19 cellular contexts compared by ENCODE assay signal in genomic region chr18:55878224-55878623, GRCh38.
DNase-seq lines count a peak whose midpoint lies in the region; ATAC-seq and TF ChIP-seq lines count a peak whose summit lies in the region.
"Had no signal": no experiment of that assay in that cellular context is flagged by ENCODE, and none has a peak within 500 bp of the region (broad histone marks: within the 10 kb centered on the region; RNA-seq: fewer than 3 reads in every experiment).

No MANE protein-coding gene starts in this region.

- peaks cover 5% of the 10 kb centered on the region in 2 donors for H3K9me3 Mint-ChIP-seq in activated naive CD4-positive, alpha-beta T cell treated with anti-CD3 and anti-CD28 coated beads, Interleukin-2, amount 50 U/mL, for 72 hours
- H3K9me3 Mint-ChIP-seq: WTC11 had no signal

- no peak for TF ChIP-seq EP300 in suprapubic skin (IDR thresholded peaks at IDR 0.05)

- H3K27ac Mint-ChIP-seq in activated naive CD4-positive, alpha-beta T cell treated with anti-CD3 and anti-CD28 coated beads, Interleukin-2, amount 50 U/mL, for 72 hours, result no peak overlapping the region
- H3K27ac Mint-ChIP-seq: stimulated activated effector memory CD8-positive, alpha-beta T cell treated with anti-CD3 and anti-CD28 coated beads, Interleukin-12 subunit alpha, Interleukin-12 subunit beta, amount 100 ng/mL, for 72 hours; WTC11 had no signal

- DNase-seq in activated naive CD4-positive, alpha-beta T cell treated with anti-CD3 and anti-CD28 coated beads, Interleukin-2, amount 50 U/mL, for 72 hours (ENCODE audit: low spot score in 2 of 2), result no peak
- no peak for DNase-seq in activated naive CD4-positive, alpha-beta T cell (lab: John Stamatoyannopoulos, UW)
- DNase-seq in Kasumi-1 (lab: John Stamatoyannopoulos, UW), result peak; percentile 14 to 18
- DNase-seq in dermis blood vessel endothelial cell, result peak; percentile 13
- no peak for DNase-seq in upper lobe of right lung
- no peak for DNase-seq in NCI-H2081 treated with DMSO at 0.1 percent for 48 hours (lab: John Stamatoyannopoulos, UW)
- DNase-seq in suprapubic skin (ENCODE audit: low spot score in 2 of 2), result no peak
- DNase-seq: ACHN; activated naive CD4-positive, alpha-beta T cell treated with anti-CD3 and anti-CD28 coated beads, Interleukin-2, amount 50 U/mL, for 16 hours; effector CD4-positive, alpha-beta T cell; hippocampal formation; NCI-H187; NCI-H510A treated with DMSO at 0.1 percent for 48 hours; pancreas; small intestine had no signal

- H3K27me3 ChIP-seq in upper lobe of right lung (no peaks in the 10 kb centered on the region), suprapubic skin (peaks cover 3% of the 10 kb centered on the region)
- H3K27me3 ChIP-seq: pancreas had no signal

- H3K27ac ChIP-seq in upper lobe of right lung (no peak overlapping the region), suprapubic skin (no peak overlapping the region)
- H3K27ac ChIP-seq: pancreas had no signal

- intact Hi-C loops in upper lobe of right lung (cut with DNase I), result no loop called here

- no peaks in the 10 kb centered on the region for H3K36me3 Mint-ChIP-seq in activated naive CD4-positive, alpha-beta T cell treated with anti-CD3 and anti-CD28 coated beads, Interleukin-2, amount 50 U/mL, for 72 hours
- H3K36me3 Mint-ChIP-seq: stimulated activated effector memory CD8-positive, alpha-beta T cell treated with anti-CD3 and anti-CD28 coated beads, Interleukin-12 subunit alpha, Interleukin-12 subunit beta, amount 100 ng/mL, for 72 hours; WTC11 had no signal

- H3K4me3 ChIP-seq in upper lobe of right lung (no peak overlapping the region), suprapubic skin (no peak overlapping the region)
- H3K4me3 ChIP-seq: pancreas had no signal

- H3K4me1 ChIP-seq in upper lobe of right lung (peaks cover 4% of the 10 kb centered on the region), suprapubic skin (no peaks in the 10 kb centered on the region)
- H3K4me1 ChIP-seq: pancreas had no signal

- no peaks in the 10 kb centered on the region for H3K9me3 ChIP-seq in upper lobe of right lung
- no peaks in the 10 kb centered on the region for H3K9me3 ChIP-seq in suprapubic skin
- H3K9me3 ChIP-seq: pancreas had no signal

- TF ChIP-seq CTCF in upper lobe of right lung (IDR thresholded peaks at IDR 0.05) (no peak), suprapubic skin (IDR thresholded peaks at IDR 0.05) (no peak)

- no peak for TF ChIP-seq POLR2A in suprapubic skin (IDR thresholded peaks at IDR 0.05)

- 100% methylated on average over 1 of the region's 1 CpG for WGBS in suprapubic skin

- ATAC-seq in activated naive CD4-positive, alpha-beta T cell treated with anti-CD3 and anti-CD28 coated beads, Interleukin-2, amount 50 U/mL, for 72 hours, result peak; percentile 34 to 76
- peak; percentile 81 for ATAC-seq in upper lobe of right lung
- no peak for ATAC-seq in GM21786 (IDR thresholded peaks at IDR 0.05; ENCODE audit: unreplicated experiment)
- ATAC-seq: Panc1; stimulated activated effector memory CD8-positive, alpha-beta T cell treated with anti-CD3 and anti-CD28 coated beads, Interleukin-12 subunit alpha, Interleukin-12 subunit beta, amount 100 ng/mL, for 72 hours; WTC11 had no signal

- no peaks in the 10 kb centered on the region for H3K36me3 ChIP-seq in upper lobe of right lung
- H3K36me3 ChIP-seq in suprapubic skin, result no peaks in the 10 kb centered on the region
- H3K36me3 ChIP-seq: pancreas had no signal

Comparison
In these comparisons a context has a peak if more than half of its experiments do, and no peak if none do; other contexts are left out.
1. DNase-seq: peak in Kasumi-1 (2 of 2) and dermis blood vessel endothelial cell (single experiment); none in activated naive CD4-positive, alpha-beta T cell treated with anti-CD3 and anti-CD28 coated beads, Interleukin-2, amount 50 U/mL, for 72 hours (0 of 2), activated naive CD4-positive, alpha-beta T cell (0 of 4), upper lobe of right lung (single experiment), NCI-H2081 treated with DMSO at 0.1 percent for 48 hours (single experiment) and suprapubic skin (0 of 2).